In genomic region chr3:52428151-52429005, GRCh38 we compare ENCODE assay signal across 8 cellular contexts. TPM values are rescaled to one million over a fixed set of nuclear protein-coding genes. Genes with fewer than 3 reads are reported as not detected.
DNase-seq lines count a peak whose midpoint lies in the region; ATAC-seq and TF ChIP-seq lines count a peak whose summit lies in the region.

No MANE protein-coding gene starts in this region.

- H3K4me1 Mint-ChIP-seq in Calu3 (ENCODE audit: low read depth, unreplicated experiment), result no peaks in the 10 kb centered on the region
- H3K4me1 Mint-ChIP-seq in MCF 10A (ENCODE audit: insufficient read depth, unreplicated experiment), result no peaks in the 10 kb centered on the region

- no peak overlapping the region for H2AFZ ChIP-seq in PC-3 (ENCODE audit: low read length)
- no peak overlapping the region for H2AFZ ChIP-seq in smooth muscle cell (ENCODE audit: low read depth)

- intact Hi-C loops in Calu3 (cut with micrococcal nuclease; ENCODE audit: unreplicated experiment) (loop anchor here (1.0 to 5.0 kb wide), 2 partner anchors 19 to 254 kb away; no protein-coding TSS in a partner anchor), PC-3 (cut with micrococcal nuclease) (loop anchor here (1.0 kb wide), 1 partner anchor 19 kb away; no protein-coding TSS in a partner anchor), MCF 10A (cut with micrococcal nuclease) (loop anchor here (1.0 to 2.0 kb wide), 2 partner anchors 19 to 644 kb away; no protein-coding TSS in a partner anchor)

- H3K27ac Mint-ChIP-seq in Calu3 (ENCODE audit: unreplicated experiment) (no peak overlapping the region), MCF 10A (ENCODE audit: low read depth, unreplicated experiment) (no peak overlapping the region)

- H3K4me3 ChIP-seq in PC-3 (ENCODE audit: low read length) (no peak overlapping the region), smooth muscle cell (no peak overlapping the region)

- H3K4me3 Mint-ChIP-seq in Calu3 (ENCODE audit: low read depth, unreplicated experiment), result no peak overlapping the region
- no peak overlapping the region for H3K4me3 Mint-ChIP-seq in MCF 10A (ENCODE audit: unreplicated experiment)

- CTCF ChIA-PET in Calu3 (lab: Charles Lee), result interaction anchor here (0.6 to 3.0 kb wide), 2 partner anchors 19 to 139 kb away, joined by 3 to 20 read pairs; no protein-coding TSS in a partner anchor
- CTCF ChIA-PET in PC-3 (lab: Charles Lee), result no interaction called here
- CTCF ChIA-PET in MCF 10A (lab: Yijun Ruan, JAX), result interaction anchor here (0.5 to 17.8 kb wide), 23 partner anchors 9 to 1562 kb away, joined by 3 to 278 read pairs (median 4); partner anchors contain the start of gene SEMA3G

- H4K20me1 ChIP-seq in PC-3 (ENCODE audit: low read length) (no peaks in the 10 kb centered on the region), smooth muscle cell (ENCODE audit: low read depth) (no peaks in the 10 kb centered on the region)

- no peaks in the 10 kb centered on the region for H3K9me3 Mint-ChIP-seq in Calu3 (ENCODE audit: low read depth, unreplicated experiment)
- no peaks in the 10 kb centered on the region for H3K9me3 Mint-ChIP-seq in MCF 10A (ENCODE audit: unreplicated experiment)

- H3K27me3 Mint-ChIP-seq in Calu3 (ENCODE audit: unreplicated experiment) (peaks cover 37% of the 10 kb centered on the region), MCF 10A (ENCODE audit: insufficient read depth, unreplicated experiment) (peaks cover 11% of the 10 kb centered on the region)

- H3F3A ChIP-seq in PC-3 (ENCODE audit: low read length, unreplicated experiment), result no peaks in the 10 kb centered on the region
- no peaks in the 10 kb centered on the region for H3F3A ChIP-seq in smooth muscle cell (ENCODE audit: low read depth)

- peak; percentile 63 for DNase-seq in Calu3
- DNase-seq in HCEC 1CT, result peak; percentile 73
- DNase-seq in PC-3, result peak; percentile 82
- DNase-seq in MCF 10A (ENCODE audit: unreplicated experiment), result peak; percentile 83
- DNase-seq in inferior parietal cortex (ENCODE audit: extremely low spot score), result peak; percentile 91
- no peak for DNase-seq in smooth muscle cell (lab: John Stamatoyannopoulos, UW; ENCODE audit: unreplicated experiment)

- no peaks in the 10 kb centered on the region for H3K9me3 ChIP-seq in PC-3 (ENCODE audit: low read length)
- H3K9me3 ChIP-seq in smooth muscle cell (replicated peaks; ENCODE audit: low read depth), result no peaks in the 10 kb centered on the region

- ATAC-seq in PC-3 (peak; percentile 99), HG02884 (IDR thresholded peaks at IDR 0.05; ENCODE audit: unreplicated experiment) (no peak), GM19467 (IDR thresholded peaks at IDR 0.05; ENCODE audit: unreplicated experiment) (no peak)

- H3K9ac ChIP-seq in PC-3 (ENCODE audit: low read length) (no peak overlapping the region), smooth muscle cell (ENCODE audit: low read depth) (no peak overlapping the region)

- WGBS in smooth muscle cell (ENCODE audit: low lambda C conversion rate), result 22% methylated on average over 7 of the region's 7 CpGs

- H3K4me2 ChIP-seq in PC-3 (ENCODE audit: low read length), result no peak overlapping the region
- H3K4me2 ChIP-seq in smooth muscle cell, result no peak overlapping the region

- no peaks in the 10 kb centered on the region for H3K9me2 ChIP-seq in PC-3 (replicated peaks; ENCODE audit: low read length)

- H3K4me1 ChIP-seq in PC-3 (ENCODE audit: insufficient read depth, low read length) (no peaks in the 10 kb centered on the region), smooth muscle cell (ENCODE audit: low read depth) (peaks cover 6% of the 10 kb centered on the region)

- POLR2A ChIA-PET in PC-3 (lab: Charles Lee; ENCODE audit: unreplicated experiment), result no interaction called here
- POLR2A ChIA-PET in MCF 10A (lab: Yijun Ruan, JAX), result interaction anchor here (0.6 to 2.3 kb wide), 7 partner anchors 16 to 264 kb away, joined by 3 to 6 read pairs (median 4); partner anchors contain the start of gene SEMA3G

- H3K27me3 ChIP-seq in PC-3 (ENCODE audit: low read length) (no peaks in the 10 kb centered on the region), smooth muscle cell (ENCODE audit: low read depth) (no peaks in the 10 kb centered on the region)

- H3K79me2 ChIP-seq in PC-3 (ENCODE audit: low read length) (no peaks in the 10 kb centered on the region), smooth muscle cell (ENCODE audit: low read depth) (no peaks in the 10 kb centered on the region)

- peak; percentile 35 for TF ChIP-seq CTCF in Calu3 (IDR thresholded peaks at IDR 0.05; ENCODE audit: unreplicated experiment)
- TF ChIP-seq CTCF in PC-3 (conservative IDR thresholded peaks at IDR 0.05; ENCODE audit: low read depth, low read length), result peak; percentile 91
- peak; percentile 63 for TF ChIP-seq CTCF in MCF 10A (IDR thresholded peaks at IDR 0.05; ENCODE audit: unreplicated experiment)
- peak; percentile 72 for TF ChIP-seq CTCF in smooth muscle cell (IDR thresholded peaks at IDR 0.05; ENCODE audit: borderline replicate concordance, insufficient read depth, poor library complexity, severe bottlenecking)

- H3K27ac ChIP-seq in PC-3 (ENCODE audit: low read length) (no peak overlapping the region), smooth muscle cell (ENCODE audit: low read depth) (no peak overlapping the region)

- BruUV-seq in Calu3 (replicated peaks; lab: Mats Ljungman, UMichigan) (no TSS peak), PC-3 (replicated peaks; lab: Mats Ljungman, UMichigan) (no TSS peak), MCF 10A (replicated peaks; lab: Mats Ljungman, UMichigan) (no TSS peak)

- H3K36me3 ChIP-seq in PC-3 (ENCODE audit: low read depth, low read length), result no peaks in the 10 kb centered on the region
- no peaks in the 10 kb centered on the region for H3K36me3 ChIP-seq in smooth muscle cell (ENCODE audit: low read depth)

- H3K36me3 Mint-ChIP-seq in Calu3 (ENCODE audit: insufficient read depth, unreplicated experiment) (no peaks in the 10 kb centered on the region), MCF 10A (ENCODE audit: insufficient read depth, unreplicated experiment) (no peaks in the 10 kb centered on the region)

RNA-seq across cellular contexts. Expression of gene SEMA3G, which starts 16.5 kb away (rescaled TPM):
- total RNA-seq in Calu3 (2022), result 0.12 and 0.33 TPM in 2 replicates
- 0.77 and 1.6 TPM in 2 replicates for total RNA-seq in PC-3 (2014; rRNA removed)
- 0.12 TPM in 1 of 2 replicates, not detected in the other for total RNA-seq in MCF 10A (2022)
- total RNA-seq in smooth muscle cell, result 0.09 and 0.31 TPM in 2 replicates
- 0.09 TPM in 1 of 2 replicates, not detected in the other for polyA plus RNA-seq in smooth muscle cell

RNA-seq across cellular contexts. Expression of gene PHF7, which starts 17.9 kb away (rescaled TPM):
- total RNA-seq in Calu3 (2022) (3.9 and 5.4 TPM in 2 replicates), PC-3 (2014; rRNA removed) (7.3 and 8.5 TPM in 2 replicates), MCF 10A (2022) (5.7 and 7.4 TPM in 2 replicates), smooth muscle cell (0.90 and 7.1 TPM in 2 replicates)
- polyA plus RNA-seq in smooth muscle cell, result 3.6 and 5.2 TPM in 2 replicates

RNA-seq across cellular contexts. Expression of gene BAP1, which starts 18.6 kb away (rescaled TPM):
- total RNA-seq in Calu3 (2022) (55.7 and 65.7 TPM in 2 replicates), PC-3 (2014; rRNA removed) (103 and 108 TPM in 2 replicates), MCF 10A (2022) (61.5 and 77.5 TPM in 2 replicates), smooth muscle cell (39.2 and 40.0 TPM in 2 replicates)
- 44.9 and 56.3 TPM in 2 replicates for polyA plus RNA-seq in smooth muscle cell

RNA-seq across cellular contexts. Expression of gene TNNC1, which starts 25.5 kb away (rescaled TPM):
- total RNA-seq in Calu3 (2022) (25.5 and 26.5 TPM in 2 replicates), PC-3 (2014; rRNA removed) (1.9 and 4.9 TPM in 2 replicates), MCF 10A (2022) (0.61 TPM in 2 replicates), smooth muscle cell (4.2 and 5.9 TPM in 2 replicates)
- polyA plus RNA-seq in smooth muscle cell, result 5.1 and 7.8 TPM in 2 replicates

RNA-seq across cellular contexts. Expression of gene NISCH, which starts 27.0 kb away (rescaled TPM):
- 58.6 and 67.4 TPM in 2 replicates for total RNA-seq in Calu3 (2022)
- total RNA-seq in PC-3 (2014; rRNA removed), result 60.4 and 65.3 TPM in 2 replicates
- 60.5 and 69.7 TPM in 2 replicates for total RNA-seq in MCF 10A (2022)
- total RNA-seq in smooth muscle cell, result 55.2 and 56.1 TPM in 2 replicates
- 46.7 and 47.3 TPM in 2 replicates for polyA plus RNA-seq in smooth muscle cell

Comparison
In these comparisons a context has a peak if more than half of its experiments do, and no peak if none do; other contexts are left out.
1. CTCF ChIP-seq: peak in every context shown above with its lines; median percentile 91 in PC-3; 72 in smooth muscle cell; 63 in MCF 10A; 35 in Calu3.